ENCODE assay signal across 8 cellular contexts in genomic region chr20:32091888-32092346, GRCh38. TPM values are rescaled to one million over a fixed set of nuclear protein-coding genes. Genes with fewer than 3 reads are reported as not detected.
DNase-seq lines count a peak whose midpoint lies in the region; ATAC-seq and TF ChIP-seq lines count a peak whose summit lies in the region.

No MANE protein-coding gene starts in this region.

- TF ChIP-seq CTCF in AG04450 (IDR thresholded peaks at IDR 0.05; ENCODE audit: low read depth, low read length) = peak; percentile 94
- TF ChIP-seq CTCF in astrocyte of the spinal cord (IDR thresholded peaks at IDR 0.05; ENCODE audit: low read depth, low read length) = peak; percentile 96

- peak; percentile 54 for ATAC-seq in GM19372 (IDR thresholded peaks at IDR 0.05; ENCODE audit: low read depth, unreplicated experiment)
- no peak for ATAC-seq in GM21717 (IDR thresholded peaks at IDR 0.05; ENCODE audit: unreplicated experiment)

- in situ Hi-C loops in astrocyte of the spinal cord (cut with HindIII; ENCODE audit: low sequenced_read_pairs) = no loop called here

- CTCF ChIA-PET in AG04450 (lab: Charles Lee) = interaction anchor here (0.5 to 3.6 kb wide), 25 partner anchors 8 to 367 kb away, joined by 3 to 58 read pairs (median 4); partner anchors contain the start of genes PDRG1 and TM9SF4

- peak; percentile 47 for DNase-seq in AG04450 (ENCODE audit: low read depth, low spot score)
- DNase-seq in NCI-H2107 treated with DMSO at 0.1 percent for 48 hours (lab: John Stamatoyannopoulos, UW; ENCODE audit: unreplicated experiment) = peak; percentile 32
- peak; percentile 75 for DNase-seq in UCSD-AML1 (lab: John Stamatoyannopoulos, UW; ENCODE audit: unreplicated experiment)
- peak; percentile 75 for DNase-seq in astrocyte of the spinal cord (ENCODE audit: low read depth, low spot score)
- DNase-seq in iPS-NIHi11 (ENCODE audit: low spot score) = peak; percentile 84
- peak; percentile 68 to 85 (median 69) for DNase-seq in stimulated activated CD4-positive, alpha-beta T cell treated with anti-CD3 and anti-CD28 coated beads, Interleukin-12 subunit alpha, Interleukin-12 subunit beta, amount 100 ng/mL, for 48 hours (ENCODE audit: low read depth in 2 of 3, low spot score in 1 of 3)

- POLR2A ChIA-PET in AG04450 (lab: Yijun Ruan, JAX) = interaction anchor here (0.7 kb wide), 1 partner anchor 18 kb away, joined by 3 read pairs; the partner anchor contains the start of gene TM9SF4

- peaks cover 42% of the 10 kb centered on the region for H3K27me3 ChIP-seq in AG04450 (ENCODE audit: control insufficient read depth, insufficient read depth, low read length)

- H3K27ac ChIP-seq in AG04450 (ENCODE audit: low read depth, low read length) = no peak overlapping the region

- H3K4me3 ChIP-seq in AG04450 (ENCODE audit: low read depth, low read length) (no peak overlapping the region), astrocyte of the spinal cord (ENCODE audit: low read depth, low read length) (no peak overlapping the region)

- peaks cover 3% of the 10 kb centered on the region; the same call in 1 of the 2 replicates for H3K9me3 ChIP-seq in AG04450 (ENCODE audit: control insufficient read depth, insufficient read depth, low read length)

RNA-seq across cellular contexts. Expression of gene TM9SF4, which starts 17.6 kb away (rescaled TPM):
- 75.6 and 83.9 TPM in 2 replicates for polyA plus RNA-seq in AG04450 (2011; rRNA removed)
- 105 and 120 TPM in 2 replicates for polyA minus RNA-seq in AG04450 (2011; rRNA and poly(A)+ RNA removed)

RNA-seq across cellular contexts. Expression of gene HCK, which starts 39.9 kb away (rescaled TPM):
- not detected in 2 replicates for polyA plus RNA-seq in AG04450 (2011; rRNA removed)
- not detected in 2 replicates for polyA minus RNA-seq in AG04450 (2011; rRNA and poly(A)+ RNA removed)

Comparison
In these comparisons a context has a peak if more than half of its experiments do, and no peak if none do; other contexts are left out.
1. DNase-seq: peak in every context shown above with its lines; median percentile 84 in iPS-NIHi11; 75 in UCSD-AML1; 75 in astrocyte of the spinal cord; 69 in stimulated activated CD4-positive, alpha-beta T cell treated with anti-CD3 and anti-CD28 coated beads, Interleukin-12 subunit alpha, Interleukin-12 subunit beta, amount 100 ng/mL, for 48 hours; 47 in AG04450; 32 in NCI-H2107 treated with DMSO at 0.1 percent for 48 hours.